20 cellular contexts compared by ENCODE assay signal in genomic region chr7:151511946-151512345, GRCh38. TPM values are rescaled to one million over a fixed set of nuclear protein-coding genes. Genes with fewer than 3 reads are reported as not detected.
DNase-seq lines count a peak whose midpoint lies in the region; ATAC-seq, FAIRE-seq and TF ChIP-seq lines count a peak whose summit lies in the region.
"Had no signal": no experiment of that assay in that cellular context is flagged by ENCODE, and none has a peak within 500 bp of the region (broad histone marks: within the 10 kb centered on the region; RNA-seq: fewer than 3 reads in every experiment).

No MANE protein-coding gene starts in this region.

- H3K27me3 ChIP-seq in left ventricle myocardium inferior (ENCODE audit: low read depth) (no peaks in the 10 kb centered on the region), HepG2 (ENCODE audit: control insufficient read depth in 1 of 2, insufficient read depth in 2 of 2, low read length in 2 of 2) (no peaks in the 10 kb centered on the region), upper lobe of right lung (no peaks in the 10 kb centered on the region)
- H3K27me3 ChIP-seq: spleen had no signal

- no TSS peak for BruUV-seq in HepG2 (replicated peaks; lab: Mats Ljungman, UMichigan)

- H3K9ac ChIP-seq in HepG2 (ENCODE audit: insufficient read depth, low read depth, low read length) = no peak overlapping the region

- DNase-seq in left ventricle myocardium inferior (no peak), Right ventricle myocardium superior (no peak), cardiac fibroblast (ENCODE audit: low read depth in 2 of 2) (peak; percentile 44 to 46), HepG2 (ENCODE audit: low spot score) (no peak), upper lobe of right lung (no peak), RKO (ENCODE audit: low spot score) (no peak), DMS114 treated with DMSO at 0.1 percent for 48 hours (lab: John Stamatoyannopoulos, UW; ENCODE audit: unreplicated experiment) (no peak), NCI-H2227 (lab: John Stamatoyannopoulos, UW; ENCODE audit: unreplicated experiment) (no peak)
- DNase-seq: ACHN; activated CD4-positive, alpha-beta T cell treated with anti-CD3 and anti-CD28 coated beads, Interleukin-2, amount 10 ng/mL, durations not matched to agents 7 days and 5 days; CD8-positive, alpha-beta memory T cell; DND-41; effector memory CD8-positive, alpha-beta T cell; midbrain; NCI-H1105; NCI-H2081; NCI-H510A; SHP77; spleen; substantia nigra had no signal

- no peak for TF ChIP-seq EP300 in HepG2 (IDR thresholded peaks at IDR 0.05; ENCODE audit: low read depth in 2 of 2, low read length in 2 of 2)
- TF ChIP-seq EP300 in HepG2 (CRISPR knock-in tag; IDR thresholded peaks at IDR 0.05; ENCODE audit: borderline replicate concordance) = no peak

- no peak for TF ChIP-seq RAD21 in HepG2 (CRISPR knock-in tag; IDR thresholded peaks at IDR 0.05)

- in situ Hi-C loops in HepG2 (cut with HindIII; ENCODE audit: extremely low pct_ligation_motif_present, low pct_unique_long_range_greater_than_20kb) = no loop called here

- H3K4me1 ChIP-seq in left ventricle myocardium inferior (peaks cover 87% of the 10 kb centered on the region), HepG2 (ENCODE audit: insufficient read depth, low read length) (peaks cover 32% of the 10 kb centered on the region), upper lobe of right lung (peaks cover 56% of the 10 kb centered on the region)

- WGBS in HepG2 (ENCODE audit: low lambda C conversion rate) = 97% methylated on average over 4 of the region's 4 CpGs

- no peak overlapping the region for H2AFZ ChIP-seq in HepG2 (ENCODE audit: low read length)

- no peak for TF ChIP-seq POLR2A in HepG2 (IDR thresholded peaks at IDR 0.05; ENCODE audit: insufficient read depth in 1 of 2, low read depth in 2 of 2, low read length in 2 of 2)

- H3K36me3 ChIP-seq in left ventricle myocardium inferior (no peaks in the 10 kb centered on the region), HepG2 (replicated peaks in 1 of 2; ENCODE audit: control insufficient read depth in 1 of 2, insufficient read depth in 2 of 2, low read length in 2 of 2) (no peaks in the 10 kb centered on the region; a peak in 1 of 5 replicates), upper lobe of right lung (no peaks in the 10 kb centered on the region)
- H3K36me3 ChIP-seq: spleen had no signal

- H3K9me3 ChIP-seq in left ventricle myocardium inferior (replicated peaks) (no peaks in the 10 kb centered on the region), HepG2 (ENCODE audit: low read length) (no peaks in the 10 kb centered on the region), upper lobe of right lung (no peaks in the 10 kb centered on the region)
- H3K9me3 ChIP-seq: spleen had no signal

- no peak overlapping the region for H3K4me2 ChIP-seq in HepG2 (ENCODE audit: low read depth, low read length)

- intact Hi-C loops in left ventricle myocardium inferior (cut with micrococcal nuclease) = no loop called here
- intact Hi-C loops in Right ventricle myocardium superior (cut with DNase I) = loop anchor here (5.0 kb wide), 1 partner anchor 50 kb away; no protein-coding TSS in a partner anchor
- intact Hi-C loops in HepG2 (cut with micrococcal nuclease; ENCODE audit: unreplicated experiment) = no loop called here
- intact Hi-C loops in upper lobe of right lung (cut with DNase I) = no loop called here

- H4K20me1 ChIP-seq in HepG2 (ENCODE audit: insufficient read depth, low read length) = peaks cover 70% of the 10 kb centered on the region

- POLR2A ChIA-PET in HepG2 (lab: Yijun Ruan, JAX) = no interaction called here

- CTCF ChIA-PET in HepG2 (lab: Yijun Ruan, JAX; ENCODE audit: low intra/inter-chr PET ratio, low total read pairs) = no interaction called here

- ATAC-seq in Right ventricle myocardium superior (ENCODE audit: poor library complexity) = no peak
- ATAC-seq in HepG2 = no peak
- peak; percentile 57 for ATAC-seq in upper lobe of right lung
- ATAC-seq: effector memory CD8-positive, alpha-beta T cell had no signal

- no peak for TF ChIP-seq CTCF in left ventricle myocardium inferior (IDR thresholded peaks at IDR 0.05; ENCODE audit: borderline replicate concordance)
- no peak for TF ChIP-seq CTCF in cardiac fibroblast (IDR thresholded peaks at IDR 0.05; ENCODE audit: low read depth, low read length)
- no peak for TF ChIP-seq CTCF in HepG2 (CRISPR knock-in tag; IDR thresholded peaks at IDR 0.05)
- TF ChIP-seq CTCF in upper lobe of right lung (IDR thresholded peaks at IDR 0.05) = no peak

- peaks cover 97% of the 10 kb centered on the region for H3K79me2 ChIP-seq in HepG2 (ENCODE audit: insufficient read depth, low read length)

- H3K4me3 ChIP-seq in left ventricle myocardium inferior (no peak overlapping the region), cardiac fibroblast (replicated peaks in 1 of 2; ENCODE audit: low read depth in 2 of 2, low read length in 2 of 2) (no peak overlapping the region), HepG2 (replicated peaks in 1 of 3; ENCODE audit: insufficient read depth in 1 of 3, low read depth in 2 of 3, low read length in 3 of 3) (no peak overlapping the region), upper lobe of right lung (no peak overlapping the region)
- H3K4me3 ChIP-seq: spleen had no signal

- no peak for FAIRE-seq in HepG2 (lab: Jason Lieb, UNC)

- H3K27ac ChIP-seq in left ventricle myocardium inferior (replicated peaks) = peak overlapping the region; percentile 42
- no peak overlapping the region for H3K27ac ChIP-seq in HepG2 (ENCODE audit: extremely low read length, insufficient read depth, low read length)
- no peak overlapping the region for H3K27ac ChIP-seq in upper lobe of right lung

TF ChIP-seq in HepG2, 621 proteins besides CTCF, POLR2A, EP300 and RAD21:
- TF ChIP-seq CEBPB (IDR thresholded peaks at IDR 0.05; ENCODE audit: borderline replicate concordance, low read depth, low read length) (peak; percentile 54), KMT2B (CRISPR knock-in tag; IDR thresholded peaks at IDR 0.05) (no peak)

RNA-seq across cellular contexts. Expression of gene RHEB, which starts 7.7 kb away (rescaled TPM):
- 113 TPM for total RNA-seq in left ventricle myocardium inferior
- total RNA-seq in Right ventricle myocardium superior = 119 TPM
- total RNA-seq in HepG2 (2016; rRNA removed; fragmentation: Illumina TruSeq; extraction: Trizol) = 77.6 and 90.9 TPM in 2 replicates
- 70.9 and 80.9 TPM in 2 replicates for total RNA-seq in HepG2 (2016; cell fraction: cytosol; rRNA removed; fragmentation: Illumina TruSeq; extraction: Trizol; ENCODE audit: low read depth)
- total RNA-seq in HepG2 (2016; cell fraction: insoluble cytoplasmic fraction; rRNA removed; fragmentation: Illumina TruSeq; extraction: Trizol) = 75.1 and 83.8 TPM in 2 replicates
- total RNA-seq in HepG2 (2016; cell fraction: membrane; rRNA removed; fragmentation: Illumina TruSeq; extraction: Trizol) = 105 and 115 TPM in 2 replicates
- total RNA-seq in HepG2 (2016; cell fraction: nucleus; rRNA removed; fragmentation: Illumina TruSeq; extraction: Trizol) = 29.7 and 32.4 TPM in 2 replicates
- polyA plus RNA-seq in HepG2 (2011; rRNA removed) = 37.2 and 55.0 TPM in 2 replicates
- 20.7 and 28.6 TPM in 2 replicates for polyA plus RNA-seq in HepG2 (2011; cell fraction: cytosol; rRNA removed)
- polyA plus RNA-seq in HepG2 (2011; cell fraction: nucleus; rRNA removed) = 7.2 and 8.6 TPM in 2 replicates
- 61.6 and 83.9 TPM in 2 replicates for polyA plus RNA-seq in HepG2 (2012)
- 82.9 and 126 TPM in 2 replicates for polyA plus RNA-seq in HepG2 (2016; cell fraction: cytosol; fragmentation: Illumina TruSeq; extraction: Trizol; ENCODE audit: low read depth)
- polyA plus RNA-seq in HepG2 (2016; cell fraction: insoluble cytoplasmic fraction; fragmentation: Illumina TruSeq; extraction: Trizol; ENCODE audit: low read depth) = 120 and 127 TPM in 2 replicates
- 109 and 144 TPM in 2 replicates for polyA plus RNA-seq in HepG2 (2016; cell fraction: membrane; fragmentation: Illumina TruSeq; extraction: Trizol; ENCODE audit: low read depth)
- polyA plus RNA-seq in HepG2 (2016; cell fraction: nucleus; fragmentation: Illumina TruSeq; extraction: Trizol; ENCODE audit: insufficient read depth, low read depth) = 75.2 and 77.3 TPM in 2 replicates
- 5.0 and 15.8 TPM in 2 replicates for polyA minus RNA-seq in HepG2 (2011; rRNA and poly(A)+ RNA removed; ENCODE audit: low replicate concordance)
- 22.2 and 27.0 TPM in 2 replicates for polyA minus RNA-seq in HepG2 (2011; cell fraction: cytosol; rRNA and poly(A)+ RNA removed)
- polyA minus RNA-seq in HepG2 (2011; cell fraction: nucleus; rRNA and poly(A)+ RNA removed) = 18.4 and 21.8 TPM in 2 replicates
- total RNA-seq in upper lobe of right lung = 103 TPM

Comparison
In these comparisons a context has a peak if more than half of its experiments do, and no peak if none do; other contexts are left out.
1. DNase-seq: peak in cardiac fibroblast (2 of 2); none in left ventricle myocardium inferior (single experiment), Right ventricle myocardium superior (single experiment), HepG2 (single experiment), upper lobe of right lung (single experiment), RKO (single experiment), DMS114 treated with DMSO at 0.1 percent for 48 hours (single experiment) and NCI-H2227 (single experiment).